In the genomic region with DNA sequence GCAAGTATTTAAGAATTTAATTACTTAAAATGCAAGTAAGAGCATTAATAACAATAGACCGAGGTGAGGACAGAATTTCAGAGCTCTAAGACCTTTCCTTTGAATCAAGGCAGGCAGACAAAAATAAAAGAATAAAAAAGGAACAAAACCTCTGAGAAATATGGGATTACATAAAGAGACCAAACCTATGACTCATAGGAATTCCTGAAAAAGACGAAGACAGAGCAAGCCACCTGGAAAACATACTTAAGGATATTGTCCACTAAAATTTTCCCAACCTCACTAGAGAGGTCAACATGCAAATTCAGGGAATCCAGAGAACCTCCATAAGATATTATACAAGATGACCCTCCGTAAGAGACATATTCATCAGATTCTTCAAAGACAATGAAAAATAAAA, we compare ENCODE assay signal across 19 cellular contexts.
DNase-seq lines count a peak whose midpoint lies in the region; ATAC-seq and TF ChIP-seq lines count a peak whose summit lies in the region.
"Had no signal": no experiment of that assay in that cellular context is flagged by ENCODE, and none has a peak within 500 bp of the region (broad histone marks: within the 10 kb centered on the region; RNA-seq: fewer than 3 reads in every experiment).

No MANE protein-coding gene starts in this region.

- ATAC-seq in activated T-cell treated with anti-CD3 and anti-CD28 coated beads, Interleukin-2, amount 50 U/mL, for 4 hours = no peak
- ATAC-seq: Panc1, Right ventricle myocardium inferior had no signal

- no peak overlapping the region for H3K27ac ChIP-seq in mesenchymal stem cell (ENCODE audit: low read length, poor library complexity, severe bottlenecking)

- no peak overlapping the region for H4K91ac ChIP-seq in mesenchymal stem cell (ENCODE audit: low read length)

- H2AFZ ChIP-seq in mesenchymal stem cell (ENCODE audit: low read depth, low read length) = no peak overlapping the region

- H3K9me3 ChIP-seq in mesenchymal stem cell (ENCODE audit: control insufficient read depth, low read length) = no peaks in the 10 kb centered on the region

- no peak for TF ChIP-seq CTCF in astrocyte of the spinal cord (IDR thresholded peaks at IDR 0.05; ENCODE audit: low read depth, low read length)

- no peaks in the 10 kb centered on the region for H3K4me1 Mint-ChIP-seq in activated T-cell treated with anti-CD3 and anti-CD28 coated beads, Interleukin-2, amount 50 U/mL, for 4 hours (ENCODE audit: low read depth)
- H3K4me1 Mint-ChIP-seq: B cell, IgD-negative memory B cell had no signal

- no peaks in the 10 kb centered on the region for H3K36me3 Mint-ChIP-seq in activated T-cell treated with anti-CD3 and anti-CD28 coated beads, Interleukin-2, amount 50 U/mL, for 4 hours (ENCODE audit: insufficient read depth)
- H3K36me3 Mint-ChIP-seq: IgD-negative memory B cell had no signal

- peaks cover 11% of the 10 kb centered on the region for H3K9me3 Mint-ChIP-seq in activated T-cell treated with anti-CD3 and anti-CD28 coated beads, Interleukin-2, amount 50 U/mL, for 4 hours
- H3K9me3 Mint-ChIP-seq: CD4-positive, alpha-beta T cell had no signal

- peak; percentile 13 for DNase-seq in EL
- DNase-seq in M059J (ENCODE audit: low read depth) = peak; percentile 44
- DNase-seq in astrocyte of the spinal cord (ENCODE audit: low read depth, low spot score) = peak; percentile 48
- DNase-seq in iris pigment epithelial cell (ENCODE audit: low read depth) = peak; percentile 40
- no peak for DNase-seq in activated T-cell treated with anti-CD3 and anti-CD28 coated beads, Interleukin-2, amount 50 U/mL, for 4 hours
- DNase-seq in LoVo (ENCODE audit: low spot score) = no peak
- no peak for DNase-seq in mesenchymal stem cell
- DNase-seq in stimulated activated CD4-positive, alpha-beta T cell treated with anti-CD3 and anti-CD28 coated beads, Interleukin-2, amount 100 ng/mL, for 24 hours = no peak
- DNase-seq: CD4-positive, alpha-beta T cell; DMS79 treated with DMSO at 0.1 percent for 48 hours; GF-D8; NCI-H1048; NCI-H2029 treated with DMSO at 0.1 percent for 48 hours; NCI-H524; T-helper 1 cell had no signal

- in situ Hi-C loops in astrocyte of the spinal cord (cut with HindIII; ENCODE audit: low sequenced_read_pairs) = no loop called here

- H3K18ac ChIP-seq in mesenchymal stem cell (ENCODE audit: low read depth in 1 of 2, low read length in 2 of 2) = no peak overlapping the region

- no peaks in the 10 kb centered on the region for H3K79me1 ChIP-seq in mesenchymal stem cell (replicated peaks; ENCODE audit: low read length, poor library complexity, severe bottlenecking)

- H4K8ac ChIP-seq in mesenchymal stem cell (ENCODE audit: low read length) = no peak overlapping the region

- H3K4me1 ChIP-seq in mesenchymal stem cell (ENCODE audit: control insufficient read depth, insufficient read depth, low read depth, low read length) = no peaks in the 10 kb centered on the region

- H3K27me3 ChIP-seq in mesenchymal stem cell (ENCODE audit: control insufficient read depth in 1 of 2, insufficient read depth in 1 of 2, low read length in 2 of 2) = no peaks in the 10 kb centered on the region

- H2BK120ac ChIP-seq in mesenchymal stem cell (ENCODE audit: low read depth, low read length) = no peak overlapping the region

- WGBS in mesenchymal stem cell = 17% methylated on average over 1 of the region's 3 CpGs

- H2BK12ac ChIP-seq in mesenchymal stem cell (ENCODE audit: low read length in 2 of 2) = no peak overlapping the region

- no peak overlapping the region for H2BK15ac ChIP-seq in mesenchymal stem cell (ENCODE audit: low read depth, poor library complexity, severe bottlenecking)

- no peak overlapping the region for H2BK5ac ChIP-seq in mesenchymal stem cell (ENCODE audit: low read depth, low read length, poor library complexity, severe bottlenecking)

- H3K4me3 ChIP-seq in astrocyte of the spinal cord (ENCODE audit: low read depth, low read length) (no peak overlapping the region), mesenchymal stem cell (ENCODE audit: insufficient read depth in 1 of 2, low read depth in 1 of 2, low read length in 2 of 2) (no peak overlapping the region)

- H2AK5ac ChIP-seq in mesenchymal stem cell (ENCODE audit: low read length, severe bottlenecking) = no peak overlapping the region

- H3K23ac ChIP-seq in mesenchymal stem cell (ENCODE audit: low read length in 2 of 2) = no peak overlapping the region

- H3K14ac ChIP-seq in mesenchymal stem cell (ENCODE audit: low read length in 2 of 2) = no peak overlapping the region

- H3K4ac ChIP-seq in mesenchymal stem cell (ENCODE audit: low read depth in 1 of 2, low read length in 2 of 2) = no peak overlapping the region

- H3K9ac ChIP-seq in mesenchymal stem cell (ENCODE audit: low read length) = no peak overlapping the region

- peaks cover 2% of the 10 kb centered on the region for H3K27me3 Mint-ChIP-seq in activated T-cell treated with anti-CD3 and anti-CD28 coated beads, Interleukin-2, amount 50 U/mL, for 4 hours (ENCODE audit: low read depth)
- H3K27me3 Mint-ChIP-seq: B cell; CD4-positive, alpha-beta T cell; IgD-negative memory B cell had no signal

- H3K4me3 Mint-ChIP-seq in activated T-cell treated with anti-CD3 and anti-CD28 coated beads, Interleukin-2, amount 50 U/mL, for 4 hours = no peak overlapping the region
- H3K4me3 Mint-ChIP-seq: B cell; CD4-positive, alpha-beta T cell; IgD-negative memory B cell had no signal

- no peaks in the 10 kb centered on the region for H3K36me3 ChIP-seq in mesenchymal stem cell (ENCODE audit: control insufficient read depth in 1 of 2, insufficient read depth in 2 of 2, low read depth in 1 of 2, low read length in 2 of 2)

- no peak overlapping the region for H3K4me2 ChIP-seq in mesenchymal stem cell (ENCODE audit: low read length, poor library complexity, severe bottlenecking)

Comparison
In these comparisons a context has a peak if more than half of its experiments do, and no peak if none do; other contexts are left out.
1. DNase-seq: peak in EL (single experiment), M059J (single experiment), astrocyte of the spinal cord (single experiment) and iris pigment epithelial cell (single experiment); none in activated T-cell treated with anti-CD3 and anti-CD28 coated beads, Interleukin-2, amount 50 U/mL, for 4 hours (single experiment), LoVo (single experiment), mesenchymal stem cell (single experiment) and stimulated activated CD4-positive, alpha-beta T cell treated with anti-CD3 and anti-CD28 coated beads, Interleukin-2, amount 100 ng/mL, for 24 hours (0 of 2).